8 cellular contexts compared by ENCODE assay signal in genomic region chr22:29266564-29267461, GRCh38. TPM values are rescaled to one million over a fixed set of nuclear protein-coding genes. Genes with fewer than 3 reads are reported as not detected.
A peak's percentile ranks its signal among the peaks of the same experiment; 100 is the strongest.
DNase-seq lines count a peak whose midpoint lies in the region; ATAC-seq and TF ChIP-seq lines count a peak whose summit lies in the region.

No MANE protein-coding gene starts in this region.

- ATAC-seq in gastrocnemius medialis, result peak in 1 of 2 donors; percentile 4
- ATAC-seq in HG02840 (IDR thresholded peaks at IDR 0.05; ENCODE audit: low FRiP score, unreplicated experiment), result no peak

- H3K27me3 ChIP-seq in gastrocnemius medialis, result no peaks in the 10 kb centered on the region

- H3K9me3 ChIP-seq in gastrocnemius medialis, result no peaks in the 10 kb centered on the region

- peak overlapping the region; percentile 99 for H3K27ac ChIP-seq in VCaP
- peak overlapping the region; percentile 97 to 100 (median 98) for H3K27ac ChIP-seq in gastrocnemius medialis

- peak overlapping the region; percentile 69 to 90 for H3K4me3 ChIP-seq in foreskin fibroblast (ENCODE audit: low read depth in 1 of 2, low read length in 2 of 2)
- H3K4me3 ChIP-seq in gastrocnemius medialis, result peak overlapping the region; percentile 83 to 97 (median 94)

- in situ Hi-C loops in gastrocnemius medialis (cut with MboI; ENCODE audit: low sequenced_read_pairs in 4 of 4), result no loop called here

- intact Hi-C loops in gastrocnemius medialis (cut with DNase I; ENCODE audit: low total_unique reads), result loop anchor here (5.0 kb wide), 3 partner anchors 195 to 1345 kb away; partner anchors contain the start of gene KREMEN1

- no peak for TF ChIP-seq CTCF in VCaP (conservative IDR thresholded peaks at IDR 0.05)
- no peak for TF ChIP-seq CTCF in foreskin fibroblast (IDR thresholded peaks at IDR 0.05; ENCODE audit: low read depth, low read length)
- no peak for TF ChIP-seq CTCF in gastrocnemius medialis (IDR thresholded peaks at IDR 0.05 in 4 of 5, conservative IDR thresholded peaks at IDR 0.05 in 1 of 5)

- H3K4me1 ChIP-seq in gastrocnemius medialis, result peaks cover 37 to 45% of the 10 kb centered on the region in 2 donors

- no peak for TF ChIP-seq POLR2A in gastrocnemius medialis (IDR thresholded peaks at IDR 0.05)

- H3K36me3 ChIP-seq in gastrocnemius medialis, result peaks cover 0 to 6% of the 10 kb centered on the region in 2 donors

- DNase-seq in NCI-H2171 treated with DMSO at 0.1 percent for 48 hours (lab: John Stamatoyannopoulos, UW) (peak; percentile 24), NCI-H2171 (lab: John Stamatoyannopoulos, UW) (no peak), foreskin fibroblast (peak in 1 of 2 donors; percentile 35), gastrocnemius medialis (no peak), NCI-H345 treated with DMSO at 0.1 percent for 48 hours (lab: John Stamatoyannopoulos, UW; ENCODE audit: unreplicated experiment) (no peak)
- no peak for DNase-seq in activated CD4-positive, alpha-beta T cell treated with anti-CD3 and anti-CD28 coated beads, Interleukin-2, amount 50 U/mL, for 1 hour

RNA-seq across cellular contexts. Expression of gene RHBDD3, which starts 1.0 kb away (rescaled TPM):
- 10 to 100 TPM; 19.8 to 38.0 (median 28.6) TPM for total RNA-seq in gastrocnemius medialis

RNA-seq across cellular contexts. Expression of gene EWSR1, which starts 1.3 kb away (rescaled TPM):
- total RNA-seq in gastrocnemius medialis, result 100 to 1,000 TPM; 192 to 269 (median 202) TPM

RNA-seq across cellular contexts. Expression of gene GAS2L1, which starts 39.6 kb away (rescaled TPM):
- total RNA-seq in gastrocnemius medialis, result 10 to 100 TPM in 1 of 4 donors, 1 to 10 TPM in 3; 4.8 to 23.0 (median 6.6) TPM

RNA-seq across cellular contexts. Expression of gene RASL10A, which starts 48.7 kb away (rescaled TPM):
- 1 to 10 TPM in 1 of 4 donors, under 1 TPM in 1, not detected in 2; 0.13 to 1.2 TPM for total RNA-seq in gastrocnemius medialis
